Comparison of ENCODE assay signal across 23 cellular contexts in genomic region chr2:235267251-235267650, GRCh38.
DNase-seq lines count a peak whose midpoint lies in the region; ATAC-seq, FAIRE-seq and TF ChIP-seq lines count a peak whose summit lies in the region.
"Had no signal": no experiment of that assay in that cellular context is flagged by ENCODE, and none has a peak within 500 bp of the region (broad histone marks: within the 10 kb centered on the region; RNA-seq: fewer than 3 reads in every experiment).

No MANE protein-coding gene starts in this region.

- POLR2A ChIA-PET in H1 (lab: Charles Lee; ENCODE audit: partially characterized antibody), result no interaction called here

- H3K79me1 ChIP-seq in H1 (ENCODE audit: low read depth, low read length), result no peaks in the 10 kb centered on the region
- H3K79me1 ChIP-seq in mesenchymal stem cell (replicated peaks; ENCODE audit: low read length, poor library complexity, severe bottlenecking), result no peaks in the 10 kb centered on the region

- no peak overlapping the region for H3K56ac ChIP-seq in H1 (replicated peaks; ENCODE audit: insufficient read length, low read depth, low read length)

- no peak for FAIRE-seq in H1 (lab: Jason Lieb, UNC)
- FAIRE-seq: GM12891, HepG2 had no signal

- intact Hi-C loops in uterus (cut with DNase I; ENCODE audit: low total_unique reads) (no loop called here), left ventricle myocardium superior (cut with micrococcal nuclease) (no loop called here)

- H2AFZ ChIP-seq in H1 (ENCODE audit: low read length) (no peak overlapping the region), mesenchymal stem cell (ENCODE audit: low read depth, low read length) (no peak overlapping the region)

- H2BK15ac ChIP-seq in H1 (ENCODE audit: low read length) (no peak overlapping the region), mesenchymal stem cell (ENCODE audit: low read depth, poor library complexity, severe bottlenecking) (peak overlapping the region; percentile 98)

- H4K8ac ChIP-seq in H1 (ENCODE audit: extremely low read depth, insufficient read depth, low read length) (no peak overlapping the region), mesenchymal stem cell (ENCODE audit: low read length) (no peak overlapping the region)

- 0 out of 2 replicates have a peak overlapping the region, but pooled peaks have one; percentile 24 for H2BK5ac ChIP-seq in H1 (ENCODE audit: low read depth, low read length)
- H2BK5ac ChIP-seq in mesenchymal stem cell (ENCODE audit: low read depth, low read length, poor library complexity, severe bottlenecking), result no peak overlapping the region

- H4K91ac ChIP-seq in H1 (replicated peaks; ENCODE audit: insufficient read length, low read length) (peak overlapping the region; percentile 17), mesenchymal stem cell (ENCODE audit: low read length) (peak overlapping the region; percentile 93)

- H3K27ac Mint-ChIP-seq in type B pancreatic cell, result peak overlapping the region; percentile 10
- H3K27ac Mint-ChIP-seq: CD8-positive, alpha-beta memory T cell had no signal

- no peak overlapping the region for H3K4me3 Mint-ChIP-seq in type B pancreatic cell
- H3K4me3 Mint-ChIP-seq: CD8-positive, alpha-beta memory T cell had no signal

- H2BK12ac ChIP-seq in H1 (ENCODE audit: low read depth, low read length), result no peak overlapping the region
- H2BK12ac ChIP-seq in mesenchymal stem cell (ENCODE audit: low read length in 2 of 2), result peak overlapping the region; percentile 22 to 97

- H3K36me3 ChIP-seq in BLaER1 treated with 17β-estradiol and CSF1 and Interleukin-3, amounts not matched to agents 10 nM and 100 nM, result no peaks in the 10 kb centered on the region
- H3K36me3 ChIP-seq in H1 (ENCODE audit: control insufficient read depth in 2 of 4, insufficient read depth in 4 of 4, low read length in 3 of 4), result no peaks in the 10 kb centered on the region
- H3K36me3 ChIP-seq in mesenchymal stem cell (ENCODE audit: control insufficient read depth in 1 of 2, insufficient read depth in 2 of 2, low read depth in 1 of 2, low read length in 2 of 2), result no peaks in the 10 kb centered on the region
- H3K36me3 ChIP-seq in uterus, result no peaks in the 10 kb centered on the region
- H3K36me3 ChIP-seq: HAP-1, Peyer's patch, SJSA1 had no signal

- no peak overlapping the region for H2AK5ac ChIP-seq in H1 (ENCODE audit: low read depth, low read length)
- H2AK5ac ChIP-seq in mesenchymal stem cell (ENCODE audit: low read length, severe bottlenecking), result peak overlapping the region; percentile 29

- no peak for TF ChIP-seq RAD21 in H1 (IDR thresholded peaks at IDR 0.05 in 1 of 2, conservative IDR thresholded peaks at IDR 0.05 in 1 of 2; ENCODE audit: low read depth in 2 of 2, low read length in 2 of 2)

- H3K27ac ChIP-seq in BLaER1 treated with 17β-estradiol and CSF1 and Interleukin-3, amounts not matched to agents 10 nM and 100 nM, result peak overlapping the region in 9 of 11 experiments; percentile 45 to 86 (median 78); a peak in 17 of 22 replicates
- H3K27ac ChIP-seq in H1 (ENCODE audit: low read depth, low read length), result no peak overlapping the region
- H3K27ac ChIP-seq in mesenchymal stem cell (ENCODE audit: low read length, poor library complexity, severe bottlenecking), result no peak overlapping the region
- H3K27ac ChIP-seq in uterus, result no peak overlapping the region
- H3K27ac ChIP-seq: C4-2B, HL-60 had no signal

- H4K20me1 ChIP-seq in BLaER1 treated with 17β-estradiol and CSF1 and Interleukin-3, amounts not matched to agents 10 nM and 100 nM, result no peaks in the 10 kb centered on the region
- no peaks in the 10 kb centered on the region for H4K20me1 ChIP-seq in H1 (replicated peaks in 1 of 2; ENCODE audit: control insufficient read depth in 1 of 2, insufficient read depth in 2 of 2, low read length in 2 of 2)

- 92% methylated on average over 3 of the region's 3 CpGs; no CpG with 5 or more reads in 1 of the 2 experiments for WGBS in H1 (ENCODE audit: extremely low coverage in 1 of 2, insufficient coverage in 1 of 2, insufficient read length in 1 of 2, insufficient replicate concordance in 2 of 2, low coverage in 1 of 2, low lambda C conversion rate in 2 of 2, missing lambda C conversion rate in 1 of 2), 2 experiments
- 94% methylated on average over 3 of the region's 3 CpGs for WGBS in mesenchymal stem cell

- peak overlapping the region in 1 of 10 experiments; percentile 3; a peak in 1 of 20 replicates for H3K4me3 ChIP-seq in BLaER1 treated with 17β-estradiol and CSF1 and Interleukin-3, amounts not matched to agents 10 nM and 100 nM
- H3K4me3 ChIP-seq in H1 (ENCODE audit: extremely low read depth in 1 of 4, insufficient read depth in 2 of 4, low read depth in 3 of 4, low read length in 4 of 4), result no peak overlapping the region
- H3K4me3 ChIP-seq in mesenchymal stem cell (ENCODE audit: insufficient read depth in 1 of 2, low read depth in 1 of 2, low read length in 2 of 2), result no peak overlapping the region
- H3K4me3 ChIP-seq in uterus, result no peak overlapping the region
- H3K4me3 ChIP-seq: HAP-1, Peyer's patch, SJSA1 had no signal

- peaks cover 0 to 8% (median 0%) of the 10 kb centered on the region in 11 experiments; a peak in 4 of 22 replicates for H3K9me3 ChIP-seq in BLaER1 treated with 17β-estradiol and CSF1 and Interleukin-3, amounts not matched to agents 10 nM and 100 nM (replicated peaks in 1 of 11)
- H3K9me3 ChIP-seq in H1 (ENCODE audit: insufficient read depth in 2 of 2, low read depth in 1 of 2, low read length in 1 of 2) (no peaks in the 10 kb centered on the region), mesenchymal stem cell (ENCODE audit: control insufficient read depth, low read length) (no peaks in the 10 kb centered on the region), uterus (no peaks in the 10 kb centered on the region)
- H3K9me3 ChIP-seq: HAP-1, Peyer's patch had no signal

- H3K9me3 Mint-ChIP-seq in type B pancreatic cell, result no peaks in the 10 kb centered on the region

- H3K23ac ChIP-seq in H1 (ENCODE audit: insufficient read length) (no peak overlapping the region), mesenchymal stem cell (ENCODE audit: low read length in 2 of 2) (no peak overlapping the region)

- H3K4ac ChIP-seq in H1 (replicated peaks; ENCODE audit: insufficient read length, low read depth, low read length), result no peak overlapping the region
- peak overlapping the region in 1 of 2 experiments; percentile 1 for H3K4ac ChIP-seq in mesenchymal stem cell (ENCODE audit: low read depth in 1 of 2, low read length in 2 of 2)

- H3K4me1 Mint-ChIP-seq in type B pancreatic cell (ENCODE audit: unreplicated experiment), result peaks cover 44% of the 10 kb centered on the region

- no peaks in the 10 kb centered on the region for H3K36me3 Mint-ChIP-seq in type B pancreatic cell
- H3K36me3 Mint-ChIP-seq: CD8-positive, alpha-beta memory T cell had no signal

- no peak for ATAC-seq in left ventricle myocardium superior
- ATAC-seq: HepG2 had no signal

- no peak overlapping the region for H2BK120ac ChIP-seq in H1 (replicated peaks; ENCODE audit: low read depth, low read length)
- peak overlapping the region; percentile 95 for H2BK120ac ChIP-seq in mesenchymal stem cell (ENCODE audit: low read depth, low read length)

- peaks cover 6% of the 10 kb centered on the region for H3K27me3 Mint-ChIP-seq in type B pancreatic cell

- H3K14ac ChIP-seq in H1 (ENCODE audit: insufficient read length), result no peak overlapping the region
- peak overlapping the region in 1 of 2 experiments; percentile 62 for H3K14ac ChIP-seq in mesenchymal stem cell (ENCODE audit: low read length in 2 of 2)

- peak overlapping the region; percentile 63 to 90 (median 76) for H3K4me2 ChIP-seq in BLaER1 treated with 17β-estradiol and CSF1 and Interleukin-3, amounts not matched to agents 10 nM and 100 nM
- H3K4me2 ChIP-seq in H1 (ENCODE audit: insufficient read depth in 1 of 2, low read depth in 2 of 2, low read length in 2 of 2), result no peak overlapping the region
- no peak overlapping the region for H3K4me2 ChIP-seq in mesenchymal stem cell (ENCODE audit: low read length, poor library complexity, severe bottlenecking)

- no peak overlapping the region for H4K5ac ChIP-seq in H1 (ENCODE audit: insufficient read length, low read depth, low read length)

- CTCF ChIA-PET in H1 (lab: Charles Lee; ENCODE audit: partially characterized antibody), result no interaction called here

- no peaks in the 10 kb centered on the region for H3K79me2 ChIP-seq in H1 (ENCODE audit: control insufficient read depth in 1 of 2, insufficient read depth in 2 of 2, low read length in 2 of 2)

- TF ChIP-seq CTCF in H1 (IDR thresholded peaks at IDR 0.05; ENCODE audit: control extremely low read depth in 1 of 3, insufficient read depth in 1 of 3, low read depth in 1 of 3, low read length in 3 of 3) (no peak), type B pancreatic cell (conservative IDR thresholded peaks at IDR 0.05) (no peak), uterus (IDR thresholded peaks at IDR 0.05) (no peak)

- DNase-seq in H1 (ENCODE audit: low read depth in 1 of 2, low spot score in 2 of 2), result no peak
- DNase-seq in mesenchymal stem cell, result no peak
- DNase-seq in type B pancreatic cell (ENCODE audit: extremely low spot score, unreplicated experiment), result no peak
- DNase-seq in uterus, result no peak
- DNase-seq in left ventricle myocardium superior, result no peak
- DNase-seq in stimulated activated CD4-positive, alpha-beta T cell treated with anti-CD3 and anti-CD28 coated beads, Interleukin-1b, Interleukin-23, amount 100 ng/mL, for 48 hours, result no peak
- DNase-seq: Calu3; CD8-positive, alpha-beta memory T cell; DMS153; KBM-7; NCI-H1092 treated with DMSO at 0.1 percent for 48 hours; NCI-H1436 treated with DMSO at 0.1 percent for 48 hours; NCI-H1930; NCI-H524; NCI-H82; Peyer's patch had no signal

- H3K18ac ChIP-seq in H1 (ENCODE audit: extremely low read depth, low read length) (no peak overlapping the region), mesenchymal stem cell (ENCODE audit: low read depth in 1 of 2, low read length in 2 of 2) (peak overlapping the region; percentile 40 to 82)

- TF ChIP-seq POLR2A in H1 (IDR thresholded peaks at IDR 0.05; ENCODE audit: control extremely low read depth in 1 of 2, low read depth in 2 of 2, low read length in 2 of 2) (no peak), uterus (IDR thresholded peaks at IDR 0.05) (no peak)

- H3K27me3 ChIP-seq in BLaER1 treated with 17β-estradiol and CSF1 and Interleukin-3, amounts not matched to agents 10 nM and 100 nM, result peaks cover 0 to 31% (median 0%) of the 10 kb centered on the region in 11 experiments; a peak in 6 of 22 replicates
- H3K27me3 ChIP-seq in H1 (replicated peaks in 1 of 4; ENCODE audit: control insufficient read depth in 3 of 4, extremely low read depth in 1 of 4, insufficient read depth in 3 of 4, low read length in 3 of 4), result no peaks in the 10 kb centered on the region
- peaks cover 0 to 3% of the 10 kb centered on the region in 2 experiments for H3K27me3 ChIP-seq in mesenchymal stem cell (ENCODE audit: control insufficient read depth in 1 of 2, insufficient read depth in 1 of 2, low read length in 2 of 2)
- H3K27me3 ChIP-seq in uterus, result no peaks in the 10 kb centered on the region
- H3K27me3 ChIP-seq: Peyer's patch, SJSA1 had no signal

- no peaks in the 10 kb centered on the region for H3K23me2 ChIP-seq in H1 (ENCODE audit: low read depth, low read length)

- no peak for TF ChIP-seq EP300 in H1 (IDR thresholded peaks at IDR 0.05; ENCODE audit: borderline replicate concordance in 1 of 2, low read depth in 2 of 2, low read length in 2 of 2)

- H3K4me1 ChIP-seq in BLaER1 treated with 17β-estradiol and CSF1 and Interleukin-3, amounts not matched to agents 10 nM and 100 nM, result peaks cover 55 to 92% (median 84%) of the 10 kb centered on the region in 10 experiments
- H3K4me1 ChIP-seq in H1 (replicated peaks in 1 of 4; ENCODE audit: control insufficient read depth in 3 of 4, insufficient read depth in 4 of 4, low read length in 3 of 4) (peaks cover 0 to 2% (median 0%) of the 10 kb centered on the region in 4 experiments; a peak in 1 of 7 replicates), mesenchymal stem cell (ENCODE audit: control insufficient read depth, insufficient read depth, low read depth, low read length) (peaks cover 13% of the 10 kb centered on the region), uterus (no peaks in the 10 kb centered on the region)
- H3K4me1 ChIP-seq: HAP-1 had no signal

- H2BK20ac ChIP-seq in H1 (ENCODE audit: low read length), result no peak overlapping the region

- peak overlapping the region in 5 of 11 experiments; percentile 42 to 58 (median 52); a peak in 6 of 22 replicates for H3K9ac ChIP-seq in BLaER1 treated with 17β-estradiol and CSF1 and Interleukin-3, amounts not matched to agents 10 nM and 100 nM
- H3K9ac ChIP-seq in H1 (replicated peaks in 1 of 4; ENCODE audit: extremely low read depth in 1 of 4, low read depth in 3 of 4, low read length in 3 of 4), result no peak overlapping the region
- no peak overlapping the region for H3K9ac ChIP-seq in mesenchymal stem cell (ENCODE audit: low read length)

Comparison
In these comparisons a context has a peak if more than half of its experiments do, and no peak if none do; other contexts are left out.
1. H3K27ac ChIP-seq: peak in BLaER1 treated with 17β-estradiol and CSF1 and Interleukin-3, amounts not matched to agents 10 nM and 100 nM (9 of 11); none in H1 (single experiment), mesenchymal stem cell (single experiment) and uterus (0 of 2).
2. H3K4me2 ChIP-seq: peak in BLaER1 treated with 17β-estradiol and CSF1 and Interleukin-3, amounts not matched to agents 10 nM and 100 nM (11 of 11); none in H1 (0 of 2) and mesenchymal stem cell (single experiment).